In the genomic region with DNA sequence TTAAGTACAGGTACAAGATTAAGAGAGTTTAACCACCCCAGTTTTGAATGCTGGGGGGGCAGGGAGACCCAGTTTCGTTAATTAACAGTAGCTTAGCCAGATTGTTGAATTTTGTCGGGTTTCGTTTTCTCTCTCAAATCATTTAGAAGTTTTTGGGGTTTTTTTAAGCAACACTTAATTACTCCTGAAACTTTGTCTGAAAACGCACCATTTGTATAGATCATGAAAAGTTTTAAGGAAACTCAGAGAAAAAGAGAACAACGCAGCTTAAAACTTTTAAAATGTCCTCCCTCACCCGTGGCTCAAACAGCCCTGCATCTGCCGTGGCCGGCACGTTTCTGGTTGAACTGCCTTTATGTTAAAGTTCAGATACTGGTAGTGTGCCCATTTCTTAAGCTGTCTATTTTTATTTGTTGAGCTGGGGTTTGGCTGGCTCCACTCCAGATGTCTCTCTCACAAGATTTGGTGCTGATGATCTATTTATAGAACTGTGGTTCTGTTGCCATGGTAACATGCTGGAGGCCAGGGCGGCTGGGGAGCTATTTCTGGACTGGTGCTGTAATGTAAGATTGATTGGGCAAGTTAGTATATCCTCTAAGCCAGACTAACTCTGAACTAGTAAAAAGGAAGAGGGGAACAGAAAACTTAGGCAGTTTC, we compare ENCODE assay signal across 7 cellular contexts. TPM values are rescaled to one million over a fixed set of nuclear protein-coding genes. Genes with fewer than 3 reads are reported as not detected.
DNase-seq lines count a peak whose midpoint lies in the region; ATAC-seq, FAIRE-seq and TF ChIP-seq lines count a peak whose summit lies in the region.

No MANE protein-coding gene starts in this region.

- intact Hi-C loops in GM12878 (cut with micrococcal nuclease; ENCODE audit: unreplicated experiment), result loop anchor here (1.0 to 5.0 kb wide), 4 partner anchors 15 to 125 kb away; partner anchors contain the start of genes ATP5F1E and CTSZ
- intact Hi-C loops in sciatic nerve (cut with DNase I), result no loop called here

- H3K27ac ChIP-seq in GM12878 (ENCODE audit: control insufficient read depth, insufficient read depth), result peak overlapping the region; percentile 96

- TF ChIP-seq POLR2A in GM12878 (IDR thresholded peaks at IDR 0.05; ENCODE audit: low read depth, low read length), result peak; percentile 71

- CTCF ChIA-PET in GM12878 (lab: Yijun Ruan, JAX), result interaction anchor here (0.5 to 1.9 kb wide), 14 partner anchors 9 to 1290 kb away, joined by 3 to 10 read pairs (median 4); partner anchors contain the start of genes ATP5F1E, NELFCD and STX16

- TF ChIP-seq RAD21 in GM12878 (IDR thresholded peaks at IDR 0.05; ENCODE audit: insufficient read depth, low read depth, low read length), result no peak; the same call in 1 of the 2 replicates

- FAIRE-seq in GM12878 (lab: Jason Lieb, UNC), result peak; percentile 97

- RAD21 ChIA-PET in GM12878 (lab: Charles Lee; ENCODE audit: unreplicated experiment), result interaction anchor here (0.8 to 2.7 kb wide), 18 partner anchors 8 to 135 kb away, joined by 3 to 25 read pairs (median 4); partner anchors contain the start of genes ATP5F1E and NELFCD

- POLR2A ChIA-PET in GM12878 (lab: Charles Lee), result interaction anchor here (0.6 to 2.5 kb wide), 22 partner anchors 9 to 1146 kb away, joined by 3 to 19 read pairs (median 4); partner anchors contain the start of genes ATP5F1E, NELFCD and PRELID3B

- H3K27me3 ChIP-seq in GM12878 (replicated peaks in 1 of 2; ENCODE audit: control insufficient read depth in 2 of 2, insufficient read depth in 2 of 2, low read length in 1 of 2), result no peaks in the 10 kb centered on the region

- in situ Hi-C loops in GM13976 (cut with MboI; ENCODE audit: low sequenced_read_pairs, unreplicated experiment), result no loop called here
- in situ Hi-C loops in GM12878 (cut with MboI), result loop anchor here (5.0 kb wide), 1 partner anchor 75 kb away; the partner anchor contains the start of gene NELFCD

- no peaks in the 10 kb centered on the region for H3K9me3 ChIP-seq in GM12878 (replicated peaks; ENCODE audit: control insufficient read depth, insufficient read depth, low read length)

- ATAC-seq in GM12878, result peak; percentile 88
- peak; percentile 99 for ATAC-seq in sciatic nerve

- BruUV-seq in GM12878 (replicated peaks; lab: Mats Ljungman, UMichigan), result no TSS peak

- peak; percentile 57 to 85 for TF ChIP-seq EP300 in GM12878 (IDR thresholded peaks at IDR 0.05; ENCODE audit: borderline replicate concordance in 1 of 2, control insufficient read depth in 1 of 2, low read depth in 2 of 2, low read length in 2 of 2)

- peak overlapping the region; percentile 67 for H3K4me3 ChIP-seq in GM12878

- SMC1A ChIA-PET in GM12878 (lab: Charles Lee; ENCODE audit: uncharacterized antibody, unreplicated experiment), result interaction anchor here (0.8 to 2.5 kb wide), 17 partner anchors 10 to 133 kb away, joined by 3 to 28 read pairs (median 8); partner anchors contain the start of gene ATP5F1E

- no peaks in the 10 kb centered on the region for H4K20me1 ChIP-seq in GM12878 (ENCODE audit: control insufficient read depth, insufficient read depth)

- peaks cover 20% of the 10 kb centered on the region for H3K79me2 ChIP-seq in GM12878 (ENCODE audit: control insufficient read depth, insufficient read depth, low read length)

- DNase-seq in GM13976 (ENCODE audit: low spot score) (peak; percentile 86), HCEC 1CT (peak; percentile 98), M059J (ENCODE audit: low read depth) (peak; percentile 100), SKM-1 (lab: John Stamatoyannopoulos, UW; ENCODE audit: unreplicated experiment) (peak; percentile 97), GM12878 (ENCODE audit: low read depth, low spot score) (peak; percentile 98), hepatic stellate cell (ENCODE audit: low spot score) (peak; percentile 87), sciatic nerve (ENCODE audit: low spot score) (peak; percentile 92)

- TF ChIP-seq CTCF in GM13976 (IDR thresholded peaks at IDR 0.05; ENCODE audit: borderline replicate concordance, control extremely low read depth, extremely low read depth, insufficient read depth, missing control alignments) (no peak), GM12878 (IDR thresholded peaks at IDR 0.05 in 2 of 3, conservative IDR thresholded peaks at IDR 0.05 in 1 of 3; ENCODE audit: control insufficient read depth in 2 of 3, extremely low read depth in 1 of 3, insufficient read depth in 1 of 3, low read depth in 3 of 3, low read length in 3 of 3) (no peak)

- peaks cover 26 to 64% of the 10 kb centered on the region in 2 experiments for H3K36me3 ChIP-seq in GM12878 (ENCODE audit: control insufficient read depth in 2 of 2, insufficient read depth in 2 of 2, low read length in 1 of 2)

- H3K9ac ChIP-seq in GM12878 (ENCODE audit: control insufficient read depth, insufficient read depth, low read length), result peak overlapping the region; percentile 71

- H3K4me2 ChIP-seq in GM12878 (ENCODE audit: control insufficient read depth, insufficient read depth), result peak overlapping the region; percentile 78

- peaks cover 54% of the 10 kb centered on the region for H3K4me1 ChIP-seq in GM12878 (ENCODE audit: control insufficient read depth, insufficient read depth, low read length)

- no peak overlapping the region; the same call in 1 of the 2 replicates for H2AFZ ChIP-seq in GM12878 (ENCODE audit: control insufficient read depth, low read depth, low read length)

- WGBS in GM12878 (ENCODE audit: insufficient coverage, insufficient replicate concordance, low lambda C conversion rate, missing lambda C conversion rate), result 0% methylated on average over 10 of the region's 10 CpGs

TF ChIP-seq in GM12878, 131 proteins besides CTCF, POLR2A, EP300 and RAD21 (continues in another document):
- TF ChIP-seq RUNX3 (IDR thresholded peaks at IDR 0.05; ENCODE audit: low read length) (peak; percentile 92), ZNF622 (IDR thresholded peaks at IDR 0.05) (no peak), KDM1A (IDR thresholded peaks at IDR 0.05; ENCODE audit: borderline replicate concordance) (no peak), NR2C1 (IDR thresholded peaks at IDR 0.05) (no peak), CREB1 (IDR thresholded peaks at IDR 0.05; ENCODE audit: low read depth) (peak; percentile 50; the same call in 1 of the 2 replicates), SMARCA5 (IDR thresholded peaks at IDR 0.05) (peak; percentile 9; the same call in 1 of the 2 replicates)

RNA-seq across cellular contexts. Expression of gene GNAS, which starts 55.1 kb away (rescaled TPM):
- total RNA-seq in M059J (2014; rRNA removed; shearing (Covaris generic)), result 1,151 and 1,551 TPM in 2 replicates
- total RNA-seq in GM12878 (2013; cell fraction: nucleolus; rRNA removed), result 232 and 244 TPM in 2 replicates
- 399 and 405 TPM in 2 replicates for total RNA-seq in GM12878 (2014; rRNA removed)
- 368 and 389 TPM in 2 replicates for total RNA-seq in GM12878 (2014; rRNA removed; fragmentation: Illumina TruSeq; extraction: Trizol)
- total RNA-seq in GM12878 (2021), result 792 and 818 TPM in 2 replicates
- 423 TPM for polyA plus RNA-seq in GM12878 (2011; ENCODE audit: low read depth)
- polyA plus RNA-seq in GM12878 (2011; rRNA removed), result 449 and 706 TPM in 2 replicates
- 1,135 and 2,097 TPM in 2 replicates for polyA plus RNA-seq in GM12878 (2011; cell fraction: cytosol; rRNA removed)
- 809 and 1,021 TPM in 2 replicates for polyA plus RNA-seq in GM12878 (2011; cell fraction: nucleus; rRNA removed)
- polyA plus RNA-seq in GM12878 (2012), result 750 and 915 TPM in 2 replicates
- polyA plus RNA-seq in GM12878 (2014; fragmentation: Illumina TruSeq; extraction: Trizol), result 838 and 950 TPM in 2 replicates
- 100 to 1,000 TPM; 242 to 344 TPM for polyA plus RNA-seq in GM12878 (2014; fragmentation: Nextera tagmentation; extraction: Ambion mirVana)
- polyA plus RNA-seq in GM12878 (2014; rRNA removed), result 625 and 680 TPM in 2 replicates
- 100 to 1,000 TPM; 209 to 261 TPM for polyA plus RNA-seq in GM12878 (2016; fragmentation: Nextera tagmentation; extraction: Ambion mirVana)
- 1,102 and 1,227 TPM in 2 replicates for polyA minus RNA-seq in GM12878 (2011; rRNA and poly(A)+ RNA removed)
- 416 and 532 TPM in 2 replicates for polyA minus RNA-seq in GM12878 (2011; cell fraction: cytosol; rRNA and poly(A)+ RNA removed)
- polyA minus RNA-seq in GM12878 (2011; cell fraction: nucleus; rRNA and poly(A)+ RNA removed), result 176 and 287 TPM in 2 replicates
- 617 TPM for total RNA-seq in sciatic nerve

RNA-seq across cellular contexts. Expression of gene GNAS-AS1, which starts 56.9 kb away (rescaled TPM):
- total RNA-seq in M059J (2014; rRNA removed; shearing (Covaris generic)), result 1.0 TPM in 1 of 2 replicates, not detected in the other
- total RNA-seq in GM12878 (2013; cell fraction: nucleolus; rRNA removed), result 7.0 and 8.7 TPM in 2 replicates
- total RNA-seq in GM12878 (2014; rRNA removed), result 1.9 and 2.1 TPM in 2 replicates
- 0.74 and 0.85 TPM in 2 replicates for total RNA-seq in GM12878 (2014; rRNA removed; fragmentation: Illumina TruSeq; extraction: Trizol)
- total RNA-seq in GM12878 (2021), result 1.6 and 2.6 TPM in 2 replicates
- 0.31 TPM for polyA plus RNA-seq in GM12878 (2011; ENCODE audit: low read depth)
- 0.85 and 0.99 TPM in 2 replicates for polyA plus RNA-seq in GM12878 (2011; rRNA removed)
- polyA plus RNA-seq in GM12878 (2011; cell fraction: cytosol; rRNA removed), result 0.99 and 1.7 TPM in 2 replicates
- 3.7 and 4.7 TPM in 2 replicates for polyA plus RNA-seq in GM12878 (2011; cell fraction: nucleus; rRNA removed)
- 0.45 and 0.58 TPM in 2 replicates for polyA plus RNA-seq in GM12878 (2012)
- 0.36 and 0.66 TPM in 2 replicates for polyA plus RNA-seq in GM12878 (2014; fragmentation: Illumina TruSeq; extraction: Trizol)
- polyA plus RNA-seq in GM12878 (2014; fragmentation: Nextera tagmentation; extraction: Ambion mirVana), result under 1 TPM; 0.06 to 0.35 TPM
- 1.7 and 2.1 TPM in 2 replicates for polyA plus RNA-seq in GM12878 (2014; rRNA removed)
- 1 to 10 TPM; 1.4 to 2.7 TPM for polyA plus RNA-seq in GM12878 (2016; fragmentation: Nextera tagmentation; extraction: Ambion mirVana)
- polyA minus RNA-seq in GM12878 (2011; rRNA and poly(A)+ RNA removed), result 0.46 and 1.2 TPM in 2 replicates
- polyA minus RNA-seq in GM12878 (2011; cell fraction: cytosol; rRNA and poly(A)+ RNA removed), result 0.62 and 0.67 TPM in 2 replicates
- 2.5 and 5.3 TPM in 2 replicates for polyA minus RNA-seq in GM12878 (2011; cell fraction: nucleus; rRNA and poly(A)+ RNA removed)
- total RNA-seq in sciatic nerve, result 1.5 TPM

Comparison
In these comparisons a context has a peak if more than half of its experiments do, and no peak if none do; other contexts are left out.
1. Peak in every context shown above with its lines: DNase-seq, ATAC-seq, H3K4me3 ChIP-seq and H3K27ac ChIP-seq.